In the genomic region with DNA sequence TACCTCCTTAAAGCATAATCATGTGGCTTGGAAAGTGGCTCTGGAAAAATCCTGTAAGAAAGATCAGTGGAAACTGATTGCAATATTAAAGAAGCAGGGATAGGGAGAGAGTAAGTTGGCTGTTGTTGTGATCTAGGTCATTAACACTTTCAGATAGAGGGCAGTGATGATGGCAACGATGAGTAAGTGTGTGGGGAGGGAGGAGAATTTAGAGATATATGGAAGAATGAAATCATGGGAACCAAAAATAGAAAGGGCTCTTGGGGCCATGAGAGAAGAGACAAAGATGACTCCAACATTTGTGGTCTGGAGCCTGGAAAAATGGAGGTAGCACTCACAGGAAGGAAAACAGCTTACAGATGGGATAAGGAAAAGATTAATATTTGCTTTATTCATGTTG, we compare ENCODE assay signal across 22 cellular contexts.
DNase-seq lines count a peak whose midpoint lies in the region; ATAC-seq and TF ChIP-seq lines count a peak whose summit lies in the region.
"Had no signal": no experiment of that assay in that cellular context is flagged by ENCODE, and none has a peak within 500 bp of the region (broad histone marks: within the 10 kb centered on the region; RNA-seq: fewer than 3 reads in every experiment).

No MANE protein-coding gene starts in this region.

- peaks cover 21% of the 10 kb centered on the region for H3K4me1 ChIP-seq in ACC112 (ENCODE audit: control insufficient read depth, insufficient read depth, low read length, unreplicated experiment)
- no peaks in the 10 kb centered on the region for H3K4me1 ChIP-seq in HEK293 (ENCODE audit: control insufficient read depth, insufficient read depth, low read length)
- H3K4me1 ChIP-seq: breast epithelium, gastroesophageal sphincter had no signal

- TF ChIP-seq CTCF in HEK293 (tag by site-specific recombination; IDR thresholded peaks at IDR 0.05): no peak

- CTCF ChIA-PET in HEK293 (lab: Yijun Ruan, JAX): interaction anchor here (1.0 kb wide), 1 partner anchor 37 kb away, joined by 4 read pairs; no protein-coding TSS in a partner anchor

- POLR2A ChIA-PET in HEK293 (lab: Yijun Ruan, JAX): no interaction called here

- H2AFZ ChIP-seq in ACC112 (ENCODE audit: low read length, unreplicated experiment): no peak overlapping the region

- H3K79me2 ChIP-seq in ACC112 (ENCODE audit: control insufficient read depth, insufficient read depth, low read length, unreplicated experiment): no peaks in the 10 kb centered on the region

- DNase-seq in astrocyte of the hippocampus (ENCODE audit: low read depth, low spot score) (peak; percentile 2), iris pigment epithelial cell (ENCODE audit: low read depth) (peak; percentile 23), foreskin melanocyte (no peak)
- DNase-seq: ACHN; activated CD4-positive, alpha-beta T cell treated with anti-CD3 and anti-CD28 coated beads, Interleukin-2, amount 50 U/mL, for 1 hour; activated naive CD8-positive, alpha-beta T cell treated with anti-CD3 and anti-CD28 coated beads for 36 hours; CD4-positive, CD25-positive, alpha-beta regulatory T cell; dermis blood vessel endothelial cell; GF-D8; kidney glomerular epithelial cell; mesendoderm; naive thymus-derived CD8-positive, alpha-beta T cell; right cardiac atrium; SHP77 treated with DMSO at 0.1 percent for 48 hours had no signal

- H3K9me3 ChIP-seq in HEK293 (ENCODE audit: control insufficient read depth, insufficient read depth, low read depth, low read length): no peaks in the 10 kb centered on the region
- H3K9me3 ChIP-seq: breast epithelium, gastroesophageal sphincter had no signal

- no peaks in the 10 kb centered on the region; the same call in 1 of the 2 replicates for H3K27me3 ChIP-seq in ACC112 (ENCODE audit: insufficient read depth, low read length)
- H3K27me3 ChIP-seq: breast epithelium, gastroesophageal sphincter had no signal

- H3K36me3 ChIP-seq in ACC112 (ENCODE audit: insufficient read depth, low read length) (no peaks in the 10 kb centered on the region), HEK293 (ENCODE audit: control insufficient read depth in 2 of 2, insufficient read depth in 1 of 2, low read length in 2 of 2) (no peaks in the 10 kb centered on the region)
- H3K36me3 ChIP-seq: breast epithelium, gastroesophageal sphincter had no signal

- H3K27ac ChIP-seq in ACC112 (ENCODE audit: low read depth, low read length) (peak overlapping the region; percentile 26; the same call in 1 of the 2 replicates), HEK293 (ENCODE audit: extremely low read depth, low read depth, low read length) (no peak overlapping the region)
- H3K27ac ChIP-seq: breast epithelium, gastroesophageal sphincter had no signal

- H3K4me3 ChIP-seq in ACC112 (ENCODE audit: low read depth, low read length) (no peak overlapping the region), HEK293 (ENCODE audit: low read depth, low read length) (no peak overlapping the region)
- H3K4me3 ChIP-seq: breast epithelium, gastroesophageal sphincter had no signal

- no peak for ATAC-seq in HG02840 (IDR thresholded peaks at IDR 0.05; ENCODE audit: low FRiP score, unreplicated experiment)
- ATAC-seq in HG03039 (IDR thresholded peaks at IDR 0.05; ENCODE audit: unreplicated experiment): no peak
- ATAC-seq in GM18868 (IDR thresholded peaks at IDR 0.05; ENCODE audit: unreplicated experiment): no peak
- ATAC-seq: activated T-helper 17 cell treated with anti-CD3 and anti-CD28 coated beads, Interleukin-2, amount 50 U/mL, for 72 hours; gastroesophageal sphincter; naive thymus-derived CD8-positive, alpha-beta T cell had no signal

TF ChIP-seq in HEK293, 187 proteins besides CTCF, POLR2A, EP300 and RAD21:
- TF ChIP-seq ZBTB21 (tag by site-specific recombination; IDR thresholded peaks at IDR 0.05) (peak; percentile 89), SALL2 (tag by site-specific recombination; IDR thresholded peaks at IDR 0.05; ENCODE audit: borderline replicate concordance) (no peak), ZNF121 (tag by site-specific recombination; IDR thresholded peaks at IDR 0.05) (no peak), ZNF398 (tag by site-specific recombination; IDR thresholded peaks at IDR 0.05) (peak; percentile 62), ZNF629 (tag by site-specific recombination; IDR thresholded peaks at IDR 0.05) (peak; percentile 66; the same call in 1 of the 2 replicates), RBAK (tag by site-specific recombination; IDR thresholded peaks at IDR 0.05) (0 out of 2 replicates have a peak, but pooled peaks have one; percentile 43)
